In genomic region chr17:48655913-48656312, GRCh38 we compare ENCODE assay signal across 22 cellular contexts. TPM values are rescaled to one million over a fixed set of nuclear protein-coding genes. Genes with fewer than 3 reads are reported as not detected.
A peak's percentile ranks its signal among the peaks of the same experiment; 100 is the strongest.
DNase-seq lines count a peak whose midpoint lies in the region; ATAC-seq, FAIRE-seq and TF ChIP-seq lines count a peak whose summit lies in the region.
"Had no signal": no experiment of that assay in that cellular context is flagged by ENCODE, and none has a peak within 500 bp of the region (broad histone marks: within the 10 kb centered on the region; RNA-seq: fewer than 3 reads in every experiment).

No MANE protein-coding gene starts in this region.

- H3K4me1 Mint-ChIP-seq in astrocyte (ENCODE audit: low read depth, unreplicated experiment): no peaks in the 10 kb centered on the region
- H3K4me1 Mint-ChIP-seq: CD4-positive, alpha-beta memory T cell had no signal

- no peak overlapping the region for H3K27ac ChIP-seq in astrocyte (ENCODE audit: low read depth, low read length)
- H3K27ac ChIP-seq: A549, GM23248 had no signal

- no peaks in the 10 kb centered on the region for H3K36me3 ChIP-seq in astrocyte (ENCODE audit: insufficient read depth, low read length)

- no peak for TF ChIP-seq POLR2A in lower leg skin (IDR thresholded peaks at IDR 0.05)

- no peaks in the 10 kb centered on the region for H3K79me2 ChIP-seq in astrocyte (ENCODE audit: insufficient read depth, low read length)

- H3K4me3 ChIP-seq in astrocyte (ENCODE audit: insufficient read depth, low read depth, low read length) (no peak overlapping the region), lower leg skin (ENCODE audit: low read depth, poor library complexity, severe bottlenecking) (no peak overlapping the region)
- H3K4me3 ChIP-seq: A549, GM23248 had no signal

- no peaks in the 10 kb centered on the region for H4K20me1 ChIP-seq in astrocyte (ENCODE audit: insufficient read depth, low read length)

- no peaks in the 10 kb centered on the region for H3K36me3 Mint-ChIP-seq in astrocyte (ENCODE audit: low read depth, unreplicated experiment)
- H3K36me3 Mint-ChIP-seq: CD4-positive, alpha-beta memory T cell had no signal

- no peak overlapping the region for H2AFZ ChIP-seq in astrocyte (ENCODE audit: low read depth, low read length)
- H2AFZ ChIP-seq: GM23248 had no signal

- H3K9me3 ChIP-seq in astrocyte (ENCODE audit: insufficient read depth, low read depth, low read length): no peaks in the 10 kb centered on the region
- H3K9me3 ChIP-seq: A549, Caco-2 had no signal

- H3K27ac Mint-ChIP-seq in astrocyte (ENCODE audit: unreplicated experiment): no peak overlapping the region
- H3K27ac Mint-ChIP-seq: CD4-positive, alpha-beta memory T cell had no signal

- FAIRE-seq in HTR-8/SVneo (lab: Jason Lieb, UNC) (peak; percentile 40), astrocyte (lab: Jason Lieb, UNC) (no peak)
- FAIRE-seq: A549, GM12892, GM19239, H1 had no signal

- no peak for ATAC-seq in HG03520 (IDR thresholded peaks at IDR 0.05; ENCODE audit: unreplicated experiment)
- ATAC-seq: A549 had no signal

- no peak for TF ChIP-seq CTCF in astrocyte (IDR thresholded peaks at IDR 0.05; ENCODE audit: insufficient read depth, low read depth, low read length)
- TF ChIP-seq CTCF in lower leg skin (IDR thresholded peaks at IDR 0.05): no peak

- H3K9ac ChIP-seq in astrocyte (ENCODE audit: low read length): no peak overlapping the region
- H3K9ac ChIP-seq: GM23248 had no signal

- peaks cover 20% of the 10 kb centered on the region for H3K27me3 ChIP-seq in astrocyte (ENCODE audit: insufficient read depth, low read length)

- no peaks in the 10 kb centered on the region for H3K4me1 ChIP-seq in astrocyte (ENCODE audit: insufficient read depth, low read length)
- H3K4me1 ChIP-seq: A549, Caco-2 had no signal

- H3K9me3 Mint-ChIP-seq in astrocyte (ENCODE audit: unreplicated experiment): peaks cover 7% of the 10 kb centered on the region
- H3K9me3 Mint-ChIP-seq: CD4-positive, alpha-beta memory T cell had no signal

- no peak overlapping the region for H3K4me2 ChIP-seq in astrocyte (ENCODE audit: low read length)
- H3K4me2 ChIP-seq: A549 had no signal

- intact Hi-C loops in lower leg skin (cut with DNase I; ENCODE audit: low total_unique reads): no loop called here

- H3K27me3 Mint-ChIP-seq in astrocyte (ENCODE audit: low read depth, unreplicated experiment): peaks cover 48% of the 10 kb centered on the region

- DNase-seq in HTR-8/SVneo (ENCODE audit: insufficient read length, low spot score) (no peak), astrocyte (ENCODE audit: low read depth) (no peak), myocyte (ENCODE audit: low read depth) (peak; percentile 63), lower leg skin (ENCODE audit: low spot score in 2 of 2) (no peak), AML-193 (lab: John Stamatoyannopoulos, UW) (no peak)
- DNase-seq in stimulated activated CD4-positive, alpha-beta T cell treated with anti-CD3 and anti-CD28 coated beads, Interleukin-12 subunit alpha, Interleukin-12 subunit beta, amount 100 ng/mL, for 4 hours: no peak
- DNase-seq: 8988T; ACHN; C1 segment of cervical spinal cord; CD4-positive, alpha-beta memory T cell; DMS153; DND-41; GM23248; H7; HCEC 1CT had no signal

- H3K4me3 Mint-ChIP-seq in astrocyte (ENCODE audit: unreplicated experiment): peak overlapping the region; percentile 3
- H3K4me3 Mint-ChIP-seq: CD4-positive, alpha-beta memory T cell had no signal

RNA-seq across cellular contexts. Expression of gene HOXB9, which starts 29.8 kb away (rescaled TPM):
- total RNA-seq in astrocyte: 0.10 and 0.11 TPM in 2 replicates
- 4.9 and 6.6 TPM in 2 replicates for total RNA-seq in myocyte
- 13.0 TPM for polyA plus RNA-seq in myocyte (2012)
- under 1 TPM in 2 of 4 donors, not detected in 2; 0.07 to 0.29 TPM for total RNA-seq in lower leg skin
- total RNA-seq: CD4-positive, alpha-beta memory T cell; GM23248; H1; H7 had no signal
- polyA plus RNA-seq: BJ; CD4-positive, alpha-beta memory T cell; GM23248; H1 had no signal

RNA-seq across cellular contexts. Expression of gene HOXB8, which starts 40.8 kb away (rescaled TPM):
- not detected in 2 replicates for total RNA-seq in astrocyte
- total RNA-seq in myocyte: 11.8 and 13.8 TPM in 2 replicates
- 8.9 TPM for polyA plus RNA-seq in myocyte (2012)
- 1 to 10 TPM in 1 of 4 donors, not detected in 3; 1.4 TPM for total RNA-seq in lower leg skin
- total RNA-seq: CD4-positive, alpha-beta memory T cell; GM23248; H1; H7 had no signal
- polyA plus RNA-seq: BJ; CD4-positive, alpha-beta memory T cell; GM23248; H1 had no signal

RNA-seq across cellular contexts. Expression of gene HOXB7, which starts 45.1 kb away (rescaled TPM):
- total RNA-seq in astrocyte (not detected in 2 replicates), myocyte (27.8 and 30.4 TPM in 2 replicates), lower leg skin (10 to 100 TPM in 1 of 4 donors, 1 to 10 TPM in 3; 1.3 to 11.5 (median 5.3) TPM)
- 26.7 TPM for polyA plus RNA-seq in myocyte (2012)
- total RNA-seq: H1 had no signal
- polyA plus RNA-seq: BJ, H1 had no signal

RNA-seq across cellular contexts. Expression of gene HOXB6, which starts 51.1 kb away (rescaled TPM):
- not detected in 2 replicates for total RNA-seq in astrocyte
- 13.5 and 22.9 TPM in 2 replicates for total RNA-seq in myocyte
- polyA plus RNA-seq in myocyte (2012): 16.0 TPM
- 1 to 10 TPM in 1 of 4 donors, under 1 TPM in 3; 0.27 to 4.6 (median 0.45) TPM for total RNA-seq in lower leg skin
- total RNA-seq: H1, H7 had no signal
- polyA plus RNA-seq: BJ; CD4-positive, alpha-beta memory T cell; H1 had no signal
